ENCODE assay signal across 10 cellular contexts in genomic region chr5:96538831-96539250, GRCh38.
DNase-seq lines count a peak whose midpoint lies in the region; ATAC-seq lines count a peak whose summit lies in the region.
"Had no signal": no experiment of that assay in that cellular context is flagged by ENCODE, and none has a peak within 500 bp of the region (broad histone marks: within the 10 kb centered on the region; RNA-seq: fewer than 3 reads in every experiment).

No MANE protein-coding gene starts in this region.

- no peaks in the 10 kb centered on the region for H3K9me3 Mint-ChIP-seq in activated naive CD4-positive, alpha-beta T cell treated with anti-CD3 and anti-CD28 coated beads for 36 hours
- H3K9me3 Mint-ChIP-seq in central memory CD8-positive, alpha-beta T cell: no peaks in the 10 kb centered on the region

- peak overlapping the region; percentile 2 for H3K27ac Mint-ChIP-seq in activated naive CD4-positive, alpha-beta T cell treated with anti-CD3 and anti-CD28 coated beads for 36 hours
- H3K27ac Mint-ChIP-seq in central memory CD8-positive, alpha-beta T cell (ENCODE audit: low read depth): peak overlapping the region; percentile 95

- no peak overlapping the region for H3K4me3 Mint-ChIP-seq in activated naive CD4-positive, alpha-beta T cell treated with anti-CD3 and anti-CD28 coated beads for 36 hours
- H3K4me3 Mint-ChIP-seq in central memory CD8-positive, alpha-beta T cell: no peak overlapping the region

- no peaks in the 10 kb centered on the region for H3K36me3 Mint-ChIP-seq in activated naive CD4-positive, alpha-beta T cell treated with anti-CD3 and anti-CD28 coated beads for 36 hours (ENCODE audit: low read depth)
- peaks cover 5% of the 10 kb centered on the region for H3K36me3 Mint-ChIP-seq in central memory CD8-positive, alpha-beta T cell (ENCODE audit: insufficient read depth)

- peaks cover 32% of the 10 kb centered on the region for H3K4me1 Mint-ChIP-seq in activated naive CD4-positive, alpha-beta T cell treated with anti-CD3 and anti-CD28 coated beads for 36 hours (ENCODE audit: low read depth)
- peaks cover 26% of the 10 kb centered on the region for H3K4me1 Mint-ChIP-seq in central memory CD8-positive, alpha-beta T cell

- H3K27me3 Mint-ChIP-seq in activated naive CD4-positive, alpha-beta T cell treated with anti-CD3 and anti-CD28 coated beads for 36 hours (ENCODE audit: low read depth): no peaks in the 10 kb centered on the region
- no peaks in the 10 kb centered on the region for H3K27me3 Mint-ChIP-seq in central memory CD8-positive, alpha-beta T cell

- CTCF ChIA-PET in activated naive CD4-positive, alpha-beta T cell treated with anti-CD3 and anti-CD28 coated beads for 36 hours (lab: Charles Lee): interaction anchor here (0.6 kb wide), 1 partner anchor 892 kb away, joined by 3 read pairs; the partner anchor contains the start of gene RFESD

- ATAC-seq in central memory CD8-positive, alpha-beta T cell (replicated peaks; ENCODE audit: extremely low read depth, poor library complexity, severe bottlenecking): no peak
- ATAC-seq in GM21367 (IDR thresholded peaks at IDR 0.05; ENCODE audit: unreplicated experiment) (no peak), HG03432 (IDR thresholded peaks at IDR 0.05; ENCODE audit: unreplicated experiment) (no peak)

- intact Hi-C loops in activated naive CD4-positive, alpha-beta T cell treated with anti-CD3 and anti-CD28 coated beads for 36 hours (cut with micrococcal nuclease): loop anchor here (2.0 to 10.0 kb wide), 10 partner anchors 30 to 907 kb away; partner anchors contain the start of gene RFESD

- DNase-seq in activated naive CD4-positive, alpha-beta T cell treated with anti-CD3 and anti-CD28 coated beads for 36 hours: no peak
- no peak for DNase-seq in activated naive CD4-positive, alpha-beta T cell treated with Interleukin-2 at 50 U/mL for 16 hours
- peak; percentile 76 for DNase-seq in NOMO-1 treated with DMSO at 0.1 percent for 48 hours (lab: John Stamatoyannopoulos, UW; ENCODE audit: unreplicated experiment)
- DNase-seq in central memory CD8-positive, alpha-beta T cell (ENCODE audit: low spot score in 2 of 2): no peak
- no peak for DNase-seq in HuH-7 (ENCODE audit: low spot score)
- DNase-seq in stimulated activated CD4-positive, alpha-beta T cell treated with anti-CD3 and anti-CD28 coated beads, Interleukin-4, amount 100 ng/mL, for 1 hour: no peak
- DNase-seq: activated CD8-positive, alpha-beta memory T cell treated with anti-CD3 and anti-CD28 coated beads for 24 hours; dermis blood vessel endothelial cell had no signal
